In the genomic region with DNA sequence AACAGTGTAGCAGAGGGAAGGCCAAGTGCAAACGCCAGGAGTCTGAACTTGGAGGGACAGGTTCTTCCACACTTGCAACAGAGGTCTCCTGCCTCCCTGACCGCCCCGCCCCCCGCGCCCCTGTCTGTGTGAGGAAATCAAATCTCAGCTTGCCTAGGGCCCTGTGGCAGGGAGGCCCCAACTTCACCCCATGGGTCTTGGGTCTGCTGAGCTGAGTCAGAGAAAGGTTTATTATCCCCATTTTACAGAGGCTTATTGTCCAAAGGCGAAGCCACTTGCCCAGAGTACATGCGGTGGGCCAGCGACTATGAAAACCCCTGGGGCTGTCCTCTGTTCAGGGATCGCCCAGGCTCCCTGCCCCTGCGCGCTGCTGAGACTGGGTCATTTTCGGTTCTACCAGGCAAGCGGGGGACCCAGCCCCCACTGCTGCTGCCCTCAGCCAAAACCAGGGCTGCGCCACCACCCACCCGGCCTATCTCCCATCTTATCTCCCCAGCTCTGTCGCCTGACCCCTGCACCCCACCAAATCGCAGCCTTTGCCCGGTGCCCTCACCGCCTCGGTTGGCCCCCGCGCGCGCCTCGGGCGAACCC, we compare ENCODE assay signal across 10 cellular contexts. TPM values are rescaled to one million over a fixed set of nuclear protein-coding genes. Genes with fewer than 3 reads are reported as not detected.
DNase-seq lines count a peak whose midpoint lies in the region; ATAC-seq, FAIRE-seq and TF ChIP-seq lines count a peak whose summit lies in the region.
"Had no signal": no experiment of that assay in that cellular context is flagged by ENCODE, and none has a peak within 500 bp of the region (broad histone marks: within the 10 kb centered on the region; RNA-seq: fewer than 3 reads in every experiment).

No MANE protein-coding gene starts in this region.

- FAIRE-seq in small intestine (lab: Jason Lieb, UNC) = no peak

- peaks cover 2% of the 10 kb centered on the region; the same call in 1 of the 2 replicates for H3K27me3 Mint-ChIP-seq in H9 (ENCODE audit: low read depth)
- H3K27me3 Mint-ChIP-seq in activated CD4-positive, alpha-beta memory T cell treated with anti-CD3 and anti-CD28 coated beads for 36 hours = no peaks in the 10 kb centered on the region

- no peak overlapping the region for H2BK15ac ChIP-seq in H9 (ENCODE audit: low read depth, low read length)

- peak overlapping the region; percentile 60 to 77 for H3K4me3 Mint-ChIP-seq in H9
- H3K4me3 Mint-ChIP-seq in activated CD4-positive, alpha-beta memory T cell treated with anti-CD3 and anti-CD28 coated beads for 36 hours = peak overlapping the region; percentile 59

- peaks cover 6% of the 10 kb centered on the region for H3K79me1 ChIP-seq in H9 (ENCODE audit: insufficient read depth, low read depth, low read length, poor library complexity, severe bottlenecking)

- peak overlapping the region; percentile 21; the same call in 1 of the 2 replicates for H3K14ac ChIP-seq in H9 (ENCODE audit: insufficient read depth, low read length)

- no peak overlapping the region for H3K23ac ChIP-seq in H9 (ENCODE audit: insufficient read length, low read depth, low read length)

- no peak overlapping the region for H2BK12ac ChIP-seq in H9 (ENCODE audit: insufficient read length, low read depth, low read length)

- TF ChIP-seq CTCF in H9 (conservative IDR thresholded peaks at IDR 0.05) (no peak), smooth muscle cell (IDR thresholded peaks at IDR 0.05; ENCODE audit: borderline replicate concordance, insufficient read depth, poor library complexity, severe bottlenecking) (no peak)

- H3K4me2 ChIP-seq in H9 (ENCODE audit: insufficient read depth, insufficient read length, low read length) (peak overlapping the region; percentile 16), smooth muscle cell (peak overlapping the region; percentile 83)

- no peak overlapping the region for H3K56ac ChIP-seq in H9 (ENCODE audit: insufficient read length, low read depth, low read length)

- H3T11ph ChIP-seq in H9 (ENCODE audit: low read length) = no peak overlapping the region

- ATAC-seq in GM18502 (IDR thresholded peaks at IDR 0.05; ENCODE audit: poor library complexity, unreplicated experiment) = no peak

- no peaks in the 10 kb centered on the region for H3F3A ChIP-seq in smooth muscle cell (ENCODE audit: low read depth)

- peaks cover 4 to 10% (median 5%) of the 10 kb centered on the region in 3 experiments; a peak in 6 of 7 replicates for H3K36me3 Mint-ChIP-seq in H9 (ENCODE audit: insufficient read depth in 1 of 3, low read depth in 3 of 3)
- peaks cover 6% of the 10 kb centered on the region for H3K36me3 Mint-ChIP-seq in activated CD4-positive, alpha-beta memory T cell treated with anti-CD3 and anti-CD28 coated beads for 36 hours

- 0 out of 2 replicates have a peak overlapping the region, but pooled peaks have one; percentile 34 for H3K4ac ChIP-seq in H9 (ENCODE audit: low read depth, low read length)

- H2AFZ ChIP-seq in H9 (ENCODE audit: low read length) (no peak overlapping the region), smooth muscle cell (ENCODE audit: low read depth) (peak overlapping the region; percentile 93)

- no peak overlapping the region for H4K8ac ChIP-seq in H9 (replicated peaks; ENCODE audit: insufficient read length, low read depth, low read length)

- no peak overlapping the region for H2BK20ac ChIP-seq in H9 (ENCODE audit: low read depth, low read length, poor library complexity, severe bottlenecking)

- H3K27ac Mint-ChIP-seq in H9 = peak overlapping the region in 1 of 3 experiments; percentile 93; a peak in 3 of 7 replicates
- peak overlapping the region; percentile 42 for H3K27ac Mint-ChIP-seq in activated CD4-positive, alpha-beta memory T cell treated with anti-CD3 and anti-CD28 coated beads for 36 hours

- no peaks in the 10 kb centered on the region for H4K20me1 ChIP-seq in H9 (ENCODE audit: control insufficient read depth, insufficient read depth, insufficient read length)
- H4K20me1 ChIP-seq in smooth muscle cell (ENCODE audit: low read depth) = peaks cover 29% of the 10 kb centered on the region

- H3K27me3 ChIP-seq in H9 (ENCODE audit: insufficient read depth, low read length) = no peaks in the 10 kb centered on the region
- no peaks in the 10 kb centered on the region for H3K27me3 ChIP-seq in smooth muscle cell (ENCODE audit: low read depth)
- no peaks in the 10 kb centered on the region for H3K27me3 ChIP-seq in small intestine (ENCODE audit: control insufficient read depth in 2 of 2, insufficient read depth in 2 of 2, low read length in 2 of 2)

- peak overlapping the region; percentile 56 for H3K18ac ChIP-seq in H9 (ENCODE audit: insufficient read length, low read depth, low read length)

- H3K36me3 ChIP-seq in smooth muscle cell (ENCODE audit: low read depth) (no peaks in the 10 kb centered on the region), small intestine (ENCODE audit: control insufficient read depth in 2 of 2, insufficient read depth in 2 of 2, low read length in 2 of 2) (no peaks in the 10 kb centered on the region)

- CTCF ChIA-PET in activated CD4-positive, alpha-beta memory T cell treated with anti-CD3 and anti-CD28 coated beads for 36 hours (lab: Charles Lee) = interaction anchor here (0.7 to 1.0 kb wide), 2 partner anchors 44 to 134 kb away, joined by 3 read pairs; no protein-coding TSS in a partner anchor

- no peak overlapping the region for H2BK5ac ChIP-seq in H9 (ENCODE audit: insufficient read length, low read length)

- POLR2A ChIA-PET in activated CD4-positive, alpha-beta memory T cell treated with anti-CD3 and anti-CD28 coated beads for 36 hours (lab: Charles Lee) = interaction anchor here (0.5 to 0.6 kb wide), 2 partner anchors 9 to 28 kb away, joined by 3 read pairs; no protein-coding TSS in a partner anchor

- no peaks in the 10 kb centered on the region for H3K9me3 ChIP-seq in H9 (ENCODE audit: control insufficient read depth, low read depth, low read length)
- H3K9me3 ChIP-seq in smooth muscle cell (replicated peaks; ENCODE audit: low read depth) = no peaks in the 10 kb centered on the region
- H3K9me3 ChIP-seq in small intestine (ENCODE audit: control insufficient read depth, low read depth) = no peaks in the 10 kb centered on the region
- H3K9me3 ChIP-seq: mucosa of descending colon had no signal

- intact Hi-C loops in activated CD4-positive, alpha-beta memory T cell treated with anti-CD3 and anti-CD28 coated beads for 36 hours (cut with micrococcal nuclease) = no loop called here

- H3K4me1 ChIP-seq in H9 (ENCODE audit: insufficient read depth, low read length) (peaks cover 4% of the 10 kb centered on the region; the same call in 1 of the 2 replicates), smooth muscle cell (ENCODE audit: low read depth) (peaks cover 11% of the 10 kb centered on the region), small intestine (ENCODE audit: control insufficient read depth in 2 of 2, insufficient read depth in 1 of 2, low read depth in 1 of 2, low read length in 1 of 2) (peaks cover 0 to 3% of the 10 kb centered on the region in 2 donors)

- H3K4me1 Mint-ChIP-seq in H9 = peaks cover 49 to 60% of the 10 kb centered on the region in 2 experiments
- H3K4me1 Mint-ChIP-seq in activated CD4-positive, alpha-beta memory T cell treated with anti-CD3 and anti-CD28 coated beads for 36 hours (ENCODE audit: low read depth) = peaks cover 16% of the 10 kb centered on the region

- H4K91ac ChIP-seq in H9 (ENCODE audit: insufficient read length, low read depth, low read length) = no peak overlapping the region

- peak overlapping the region; percentile 84 for H3K4me3 ChIP-seq in smooth muscle cell
- peak overlapping the region in 1 of 2 donors; percentile 74 for H3K4me3 ChIP-seq in small intestine (ENCODE audit: low read depth in 1 of 2, low read length in 2 of 2)
- H3K4me3 ChIP-seq: mucosa of descending colon had no signal

- H2AK5ac ChIP-seq in H9 (ENCODE audit: insufficient read length, low read length) = no peak overlapping the region

- peaks cover 13% of the 10 kb centered on the region for H3K23me2 ChIP-seq in H9 (ENCODE audit: insufficient read length, low read depth, low read length, poor library complexity, severe bottlenecking)

- H3K27ac ChIP-seq in H9 (ENCODE audit: insufficient read length, low read depth, low read length) (no peak overlapping the region), smooth muscle cell (ENCODE audit: low read depth) (no peak overlapping the region), small intestine (ENCODE audit: low read depth in 1 of 2, low read length in 1 of 2) (peak overlapping the region in 1 of 2 donors; percentile 50)

- no peak overlapping the region for H4K5ac ChIP-seq in H9 (ENCODE audit: insufficient read length, low read depth, low read length)

- H3K9ac ChIP-seq in H9 (ENCODE audit: extremely low read depth, insufficient read length, low read length) (no peak overlapping the region), smooth muscle cell (ENCODE audit: low read depth) (no peak overlapping the region)

- no CpG with 5 or more reads among the region's 26 CpGs for WGBS in H9 (ENCODE audit: extremely low coverage, insufficient read length, low lambda C conversion rate)
- 31% methylated on average over 24 of the region's 26 CpGs for WGBS in smooth muscle cell (ENCODE audit: low lambda C conversion rate)
- 14 to 46% (median 29%) methylated on average over 24 to 26 of the region's 26 CpGs for WGBS in small intestine, 3 donors

- no peak overlapping the region for H2BK120ac ChIP-seq in H9 (ENCODE audit: low read depth, low read length, poor library complexity, severe bottlenecking)

- H3K79me2 ChIP-seq in H9 (ENCODE audit: insufficient read depth, low read length) = peaks cover 21% of the 10 kb centered on the region; the same call in 1 of the 2 replicates
- peaks cover 24% of the 10 kb centered on the region for H3K79me2 ChIP-seq in smooth muscle cell (ENCODE audit: low read depth)

- DNase-seq in H9 = peak; percentile 76
- no peak for DNase-seq in activated CD4-positive, alpha-beta memory T cell treated with anti-CD3 and anti-CD28 coated beads for 36 hours
- DNase-seq in hypothalamus (lab: John Stamatoyannopoulos, UW) = peak in 43 of 51 donors; percentile 10 to 76 (median 49)
- peak; percentile 13 for DNase-seq in smooth muscle cell (lab: John Stamatoyannopoulos, UW; ENCODE audit: unreplicated experiment)
- no peak for DNase-seq in NCI-H2081 treated with DMSO at 0.1 percent for 48 hours (lab: John Stamatoyannopoulos, UW)
- no peak for DNase-seq in small intestine
- DNase-seq in kidney glomerular epithelial cell (lab: John Stamatoyannopoulos, UW) = no peak

- H3K9me3 Mint-ChIP-seq in H9 = no peaks in the 10 kb centered on the region
- H3K9me3 Mint-ChIP-seq in activated CD4-positive, alpha-beta memory T cell treated with anti-CD3 and anti-CD28 coated beads for 36 hours = no peaks in the 10 kb centered on the region

RNA-seq across cellular contexts. Expression of a gene that starts 1.0 kb away (rescaled TPM):
- total RNA-seq in H9 (2021) = 62.6 and 66.5 TPM in 2 replicates
- 10 to 100 TPM; 24.3 to 25.1 TPM for total RNA-seq in activated CD4-positive, alpha-beta memory T cell treated with anti-CD3 and anti-CD28 coated beads for 36 hours
- total RNA-seq in smooth muscle cell = 14.7 and 19.9 TPM in 2 replicates
- 20.9 and 27.0 TPM in 2 replicates for polyA plus RNA-seq in smooth muscle cell
- 10 to 100 TPM in 1 of 3 donors, 1 to 10 TPM in 1, under 1 TPM in 1; 0.89 to 12.1 (median 7.0) TPM for polyA plus RNA-seq in small intestine
- total RNA-seq: LHCN-M2 had no signal

RNA-seq across cellular contexts. Expression of a gene that starts 58.8 kb away (rescaled TPM):
- 24.9 and 31.0 TPM in 2 replicates for total RNA-seq in H9 (2021)
- total RNA-seq in activated CD4-positive, alpha-beta memory T cell treated with anti-CD3 and anti-CD28 coated beads for 36 hours = not detected
- not detected in 2 replicates for total RNA-seq in smooth muscle cell
- not detected in 2 replicates for polyA plus RNA-seq in smooth muscle cell
- polyA plus RNA-seq in small intestine = under 1 TPM in 1 of 3 donors, not detected in 2; 0.04 TPM
- total RNA-seq: LHCN-M2 had no signal

Comparison
In these comparisons a context has a peak if more than half of its experiments do, and no peak if none do; other contexts are left out.
1. DNase-seq: peak in H9 (single experiment), hypothalamus (43 of 51) and smooth muscle cell (single experiment); none in activated CD4-positive, alpha-beta memory T cell treated with anti-CD3 and anti-CD28 coated beads for 36 hours (single experiment), NCI-H2081 treated with DMSO at 0.1 percent for 48 hours (single experiment), small intestine (single experiment) and kidney glomerular epithelial cell (single experiment).
2. RNA of a gene that starts 58.8 kb away (total RNA-seq): 24.9 to 31.0 TPM in H9; not detected in activated CD4-positive, alpha-beta memory T cell treated with anti-CD3 and anti-CD28 coated beads for 36 hours and not detected in smooth muscle cell; every median in the first group is over 10 times any median in the second.